Comparison of ENCODE assay signal across 12 cellular contexts in genomic region chr10:29657719-29658274, GRCh38. TPM values are rescaled to one million over a fixed set of nuclear protein-coding genes. Genes with fewer than 3 reads are reported as not detected.
DNase-seq lines count a peak whose midpoint lies in the region; ATAC-seq and TF ChIP-seq lines count a peak whose summit lies in the region.
"Had no signal": no experiment of that assay in that cellular context is flagged by ENCODE, and none has a peak within 500 bp of the region (broad histone marks: within the 10 kb centered on the region; RNA-seq: fewer than 3 reads in every experiment).

No MANE protein-coding gene starts in this region.

- TF ChIP-seq POLR2A in esophagus squamous epithelium (IDR thresholded peaks at IDR 0.05), result no peak

- peaks cover 6 to 17% of the 10 kb centered on the region in 2 donors for H3K4me1 Mint-ChIP-seq in stimulated activated naive B cell treated with anti-CD40 and anti-IgM and Interleukin-4, amounts not matched to agents 10 μg/mL and 1 μg/mL and 100 μg/mL, for 72 hours

- peaks cover 26% of the 10 kb centered on the region for H3K4me1 ChIP-seq in RWPE2 (ENCODE audit: insufficient read depth, poor library complexity, severe bottlenecking)
- peaks cover 34 to 59% (median 47%) of the 10 kb centered on the region in 3 donors for H3K4me1 ChIP-seq in esophagus squamous epithelium
- peaks cover 39 to 82% of the 10 kb centered on the region in 2 donors for H3K4me1 ChIP-seq in thoracic aorta (ENCODE audit: control insufficient read depth in 1 of 2, low read depth in 2 of 2)

- H3K4me3 ChIP-seq in RWPE2 (ENCODE audit: severe bottlenecking), result no peak overlapping the region
- no peak overlapping the region for H3K4me3 ChIP-seq in esophagus squamous epithelium
- no peak overlapping the region for H3K4me3 ChIP-seq in thoracic aorta
- H3K4me3 ChIP-seq: spleen had no signal

- ATAC-seq in RWPE2 (ENCODE audit: low read depth) (no peak), thoracic aorta (ENCODE audit: insufficient number of reproducible peaks, low FRiP score, low read depth) (no peak), HG03175 (IDR thresholded peaks at IDR 0.05; ENCODE audit: unreplicated experiment) (no peak)
- ATAC-seq in stimulated activated naive B cell treated with anti-CD40 and anti-IgM and Interleukin-4, amounts not matched to agents 10 μg/mL and 1 μg/mL and 100 μg/mL, for 72 hours (replicated peaks), result no peak

- intact Hi-C loops in esophagus squamous epithelium (cut with DNase I), result no loop called here

- H3K36me3 ChIP-seq in RWPE2 (ENCODE audit: low read depth) (peaks cover 20% of the 10 kb centered on the region), esophagus squamous epithelium (peaks cover 0 to 43% (median 0%) of the 10 kb centered on the region in 3 donors), thoracic aorta (peaks cover 22% of the 10 kb centered on the region)

- TF ChIP-seq CTCF in RWPE2 (IDR thresholded peaks at IDR 0.05; ENCODE audit: poor library complexity, severe bottlenecking), result no peak
- TF ChIP-seq CTCF in esophagus squamous epithelium (IDR thresholded peaks at IDR 0.05), result no peak
- no peak for TF ChIP-seq CTCF in thoracic aorta (IDR thresholded peaks at IDR 0.05)

- H3K27me3 ChIP-seq in RWPE2 (ENCODE audit: insufficient read depth, poor library complexity, severe bottlenecking) (no peaks in the 10 kb centered on the region), esophagus squamous epithelium (no peaks in the 10 kb centered on the region), thoracic aorta (replicated peaks; ENCODE audit: insufficient read depth) (no peaks in the 10 kb centered on the region)
- H3K27me3 ChIP-seq: spleen had no signal

- 39% methylated on average over 9 of the region's 9 CpGs for WGBS in esophagus squamous epithelium, 2 donors

- in situ Hi-C loops in ACHN (cut with HindIII; ENCODE audit: low pct_ligation_motif_present, low pct_unique_long_range_greater_than_20kb, low sequenced_read_pairs), result no loop called here

- DNase-seq in activated gamma-delta T cell treated with Interleukin-2 at 50 U/mL for 16 hours (peak; percentile 17), activated gamma-delta T cell (lab: John Stamatoyannopoulos, UW) (no peak), RWPE2 (ENCODE audit: low spot score) (no peak), esophagus squamous epithelium (lab: John Stamatoyannopoulos, UW) (no peak), thoracic aorta (ENCODE audit: low spot score) (no peak), ACHN (no peak)
- DNase-seq in stimulated activated naive B cell treated with anti-CD40 and anti-IgM and Interleukin-4, amounts not matched to agents 10 μg/mL and 1 μg/mL and 100 μg/mL, for 72 hours, result no peak
- DNase-seq: activated CD4-positive, CD25-positive, alpha-beta regulatory T cell; effector CD8-positive, alpha-beta T cell; spleen had no signal

- H3K4me3 Mint-ChIP-seq in stimulated activated naive B cell treated with anti-CD40 and anti-IgM and Interleukin-4, amounts not matched to agents 10 μg/mL and 1 μg/mL and 100 μg/mL, for 72 hours, result no peak overlapping the region

- peaks cover 0 to 6% of the 10 kb centered on the region in 2 donors for H3K27me3 Mint-ChIP-seq in stimulated activated naive B cell treated with anti-CD40 and anti-IgM and Interleukin-4, amounts not matched to agents 10 μg/mL and 1 μg/mL and 100 μg/mL, for 72 hours

- H3K36me3 Mint-ChIP-seq in stimulated activated naive B cell treated with anti-CD40 and anti-IgM and Interleukin-4, amounts not matched to agents 10 μg/mL and 1 μg/mL and 100 μg/mL, for 72 hours, result peaks cover 10 to 18% of the 10 kb centered on the region in 2 donors

- H3K27ac Mint-ChIP-seq in stimulated activated naive B cell treated with anti-CD40 and anti-IgM and Interleukin-4, amounts not matched to agents 10 μg/mL and 1 μg/mL and 100 μg/mL, for 72 hours, result no peak overlapping the region

- peaks cover 10 to 11% of the 10 kb centered on the region in 2 donors for H3K9me3 Mint-ChIP-seq in stimulated activated naive B cell treated with anti-CD40 and anti-IgM and Interleukin-4, amounts not matched to agents 10 μg/mL and 1 μg/mL and 100 μg/mL, for 72 hours

- H3K9me3 ChIP-seq in RWPE2 (ENCODE audit: severe bottlenecking), result no peaks in the 10 kb centered on the region
- H3K9me3 ChIP-seq in esophagus squamous epithelium, result no peaks in the 10 kb centered on the region
- H3K9me3 ChIP-seq in thoracic aorta, result no peaks in the 10 kb centered on the region

- H3K27ac ChIP-seq in RWPE2 (ENCODE audit: poor library complexity, severe bottlenecking) (peak overlapping the region; percentile 85), esophagus squamous epithelium (peak overlapping the region in 3 of 4 donors; percentile 23 to 88 (median 83)), thoracic aorta (peak overlapping the region; percentile 31 to 84)
- H3K27ac ChIP-seq: C4-2B had no signal

RNA-seq across cellular contexts. Expression of gene SVIL, which starts 23.0 kb away (rescaled TPM):
- total RNA-seq in esophagus squamous epithelium, result 100 to 1,000 TPM in 2 of 4 donors, 10 to 100 TPM in 2; 71.1 to 227 (median 147) TPM
- 100 to 1,000 TPM; 349 to 483 TPM for total RNA-seq in thoracic aorta
